ENCODE assay signal across 8 cellular contexts in genomic region chr11:73142128-73142377, GRCh38. TPM values are rescaled to one million over a fixed set of nuclear protein-coding genes. Genes with fewer than 3 reads are reported as not detected.
A peak's percentile ranks its signal among the peaks of the same experiment; 100 is the strongest.
DNase-seq lines count a peak whose midpoint lies in the region; ATAC-seq, FAIRE-seq and TF ChIP-seq lines count a peak whose summit lies in the region.

FCHSD2 (minus strand) TSS chr11:73142318; CDS start chr11:73141877, 441 bp downstream.

- peak within 1 kb of the TSS; percentile 98 for H3K4me2 ChIP-seq in HepG2 (ENCODE audit: low read depth, low read length)

- FAIRE-seq in HepG2 (lab: Jason Lieb, UNC), result no peak

- H4K20me1 ChIP-seq in HepG2 (ENCODE audit: insufficient read depth, low read length), result no peaks in the 10 kb centered on the region

- TF ChIP-seq CTCF in brain microvascular endothelial cell (IDR thresholded peaks at IDR 0.05; ENCODE audit: low read depth, low read length, missing control alignments) (no peak), HepG2 (CRISPR knock-in tag; IDR thresholded peaks at IDR 0.05) (no peak)

- H3K79me2 ChIP-seq in HepG2 (ENCODE audit: insufficient read depth, low read length), result peaks cover 48% of the 10 kb centered on the region

- TF ChIP-seq EP300 in HepG2 (IDR thresholded peaks at IDR 0.05; ENCODE audit: low read depth in 2 of 2, low read length in 2 of 2), result no peak
- no peak for TF ChIP-seq EP300 in HepG2 (CRISPR knock-in tag; IDR thresholded peaks at IDR 0.05; ENCODE audit: borderline replicate concordance)

- TF ChIP-seq RAD21 in HepG2 (CRISPR knock-in tag; IDR thresholded peaks at IDR 0.05), result no peak

- H3K9ac ChIP-seq in HepG2 (ENCODE audit: insufficient read depth, low read depth, low read length), result peak within 1 kb of the TSS; percentile 87

- WGBS in HepG2 (ENCODE audit: low lambda C conversion rate), result no CpG with 5 or more reads among the region's 35 CpGs

- BruUV-seq in HepG2 (replicated peaks; lab: Mats Ljungman, UMichigan), result no TSS peak

- peak within 1 kb of the TSS; percentile 97 for H3K4me3 Mint-ChIP-seq in stimulated activated naive CD8-positive, alpha-beta T cell treated with anti-CD3 and anti-CD28 coated beads, Interleukin-15, Interleukin-2, amounts not matched to agents 100 ng/mL and 50 ng/mL, for 24 hours

- no peaks in the 10 kb centered on the region for H3K9me3 ChIP-seq in HepG2 (ENCODE audit: low read length)

- peaks cover 67% of the 10 kb centered on the region for H3K4me1 Mint-ChIP-seq in stimulated activated naive CD8-positive, alpha-beta T cell treated with anti-CD3 and anti-CD28 coated beads, Interleukin-15, Interleukin-2, amounts not matched to agents 100 ng/mL and 50 ng/mL, for 24 hours (ENCODE audit: low read depth)

- intact Hi-C loops in HepG2 (cut with micrococcal nuclease; ENCODE audit: unreplicated experiment), result loop anchor here (1.0 kb wide), 1 partner anchor 31 kb away; no protein-coding TSS in a partner anchor

- no peak for DNase-seq in stimulated activated naive CD8-positive, alpha-beta T cell treated with anti-CD3 and anti-CD28 coated beads, Interleukin-15, Interleukin-2, amounts not matched to agents 100 U/mL and 50 U/mL, for 24 hours
- DNase-seq in brain microvascular endothelial cell (no peak), HepG2 (ENCODE audit: low spot score) (no peak), DMS79 treated with DMSO at 0.1 percent for 48 hours (lab: John Stamatoyannopoulos, UW) (no peak), KG1 (lab: John Stamatoyannopoulos, UW) (no peak)

- POLR2A ChIA-PET in HepG2 (lab: Yijun Ruan, JAX), result interaction anchor here (0.7 to 5.2 kb wide), 15 partner anchors 10 to 252 kb away, joined by 3 to 152 read pairs (median 6); no protein-coding TSS in a partner anchor

- H3K36me3 Mint-ChIP-seq in stimulated activated naive CD8-positive, alpha-beta T cell treated with anti-CD3 and anti-CD28 coated beads, Interleukin-15, Interleukin-2, amounts not matched to agents 100 ng/mL and 50 ng/mL, for 24 hours (ENCODE audit: low read depth), result peaks cover 19% of the 10 kb centered on the region

- no peaks in the 10 kb centered on the region for H3K27me3 Mint-ChIP-seq in stimulated activated naive CD8-positive, alpha-beta T cell treated with anti-CD3 and anti-CD28 coated beads, Interleukin-15, Interleukin-2, amounts not matched to agents 100 ng/mL and 50 ng/mL, for 24 hours

- H3K4me3 ChIP-seq in brain microvascular endothelial cell (ENCODE audit: low read depth, low read length) (peak within 1 kb of the TSS; percentile 92), HepG2 (replicated peaks in 1 of 3; ENCODE audit: insufficient read depth in 1 of 3, low read depth in 2 of 3, low read length in 3 of 3) (peak within 1 kb of the TSS; percentile 78 to 99 (median 91))

- in situ Hi-C loops in brain microvascular endothelial cell (cut with HindIII; ENCODE audit: low pct_ligation_motif_present, low sequenced_read_pairs), result no loop called here
- in situ Hi-C loops in HepG2 (cut with HindIII; ENCODE audit: extremely low pct_ligation_motif_present, low pct_unique_long_range_greater_than_20kb), result loop anchor here (5.0 kb wide), 1 partner anchor 35 kb away; no protein-coding TSS in a partner anchor

- CTCF ChIA-PET in HepG2 (lab: Yijun Ruan, JAX; ENCODE audit: low intra/inter-chr PET ratio, low total read pairs), result interaction anchor here (0.8 to 2.1 kb wide), 3 partner anchors 27 to 35 kb away, joined by 3 to 12 read pairs (median 3); no protein-coding TSS in a partner anchor

- H3K36me3 ChIP-seq in brain microvascular endothelial cell (replicated peaks) (no peaks in the 10 kb centered on the region), HepG2 (replicated peaks in 1 of 2; ENCODE audit: control insufficient read depth in 1 of 2, insufficient read depth in 2 of 2, low read length in 2 of 2) (peaks cover 3 to 5% of the 10 kb centered on the region in 2 experiments; a peak in 4 of 5 replicates)

- no peaks in the 10 kb centered on the region for H3K9me3 Mint-ChIP-seq in stimulated activated naive CD8-positive, alpha-beta T cell treated with anti-CD3 and anti-CD28 coated beads, Interleukin-15, Interleukin-2, amounts not matched to agents 100 ng/mL and 50 ng/mL, for 24 hours

- H3K27me3 ChIP-seq in brain microvascular endothelial cell (replicated peaks), result no peaks in the 10 kb centered on the region
- no peaks in the 10 kb centered on the region; a peak in 1 of 5 replicates for H3K27me3 ChIP-seq in HepG2 (ENCODE audit: control insufficient read depth in 1 of 2, insufficient read depth in 2 of 2, low read length in 2 of 2)

- peaks cover 65% of the 10 kb centered on the region for H3K4me1 ChIP-seq in HepG2 (ENCODE audit: insufficient read depth, low read length)

- H2AFZ ChIP-seq in HepG2 (ENCODE audit: low read length), result peak within 1 kb of the TSS; percentile 48

- H3K27ac Mint-ChIP-seq in stimulated activated naive CD8-positive, alpha-beta T cell treated with anti-CD3 and anti-CD28 coated beads, Interleukin-15, Interleukin-2, amounts not matched to agents 100 ng/mL and 50 ng/mL, for 24 hours, result peak within 1 kb of the TSS; percentile 96

- H3K27ac ChIP-seq in brain microvascular endothelial cell (peak within 1 kb of the TSS; percentile 45), HepG2 (ENCODE audit: extremely low read length, insufficient read depth, low read length) (peak within 1 kb of the TSS; percentile 95), temporal lobe (ENCODE audit: low read depth, low read length) (peak within 1 kb of the TSS; percentile 79)

- ATAC-seq in stimulated activated naive CD8-positive, alpha-beta T cell treated with anti-CD3 and anti-CD28 coated beads, Interleukin-15, Interleukin-2, amounts not matched to agents 100 U/mL and 50 U/mL, for 24 hours, result no peak
- ATAC-seq in HepG2 (no peak), HG02678 (IDR thresholded peaks at IDR 0.05; ENCODE audit: unreplicated experiment) (no peak)

- TF ChIP-seq POLR2A in HepG2 (IDR thresholded peaks at IDR 0.05; ENCODE audit: insufficient read depth in 1 of 2, low read depth in 2 of 2, low read length in 2 of 2), result peak in 1 of 2 experiments; percentile 37; a peak in 2 of 4 replicates

TF ChIP-seq in HepG2, 621 proteins besides CTCF, POLR2A, EP300 and RAD21:
- TF ChIP-seq AGO2 (optimal IDR thresholded peaks at IDR 0.05; ENCODE audit: low read depth, low read length), result peak; percentile 22
- TF ChIP-seq ZNF343 (CRISPR knock-in tag; IDR thresholded peaks at IDR 0.05), result no peak
- TF ChIP-seq PHF20 (CRISPR knock-in tag; IDR thresholded peaks at IDR 0.05), result 0 out of 2 replicates have a peak, but pooled peaks have one; percentile 44
- no peak for TF ChIP-seq ATAD3A (CRISPR knock-in tag; IDR thresholded peaks at IDR 0.05)
- 0 out of 2 replicates have a peak, but pooled peaks have one; percentile 3 for TF ChIP-seq ZNF333 (CRISPR knock-in tag; IDR thresholded peaks at IDR 0.05; ENCODE audit: borderline replicate concordance)
- TF ChIP-seq ZNF468 (CRISPR knock-in tag; IDR thresholded peaks at IDR 0.05), result 0 out of 2 replicates have a peak, but pooled peaks have one; percentile 1
- TF ChIP-seq PATZ1 (CRISPR knock-in tag; IDR thresholded peaks at IDR 0.05), result peak; percentile 87; the same call in 1 of the 2 replicates
- TF ChIP-seq KDM5B (CRISPR knock-in tag; IDR thresholded peaks at IDR 0.05; ENCODE audit: borderline replicate concordance), result 0 out of 2 replicates have a peak, but pooled peaks have one; percentile 0

RNA-seq across cellular contexts. Expression of gene FCHSD2, which starts in this region (rescaled TPM):
- total RNA-seq in HepG2 (2016; rRNA removed; fragmentation: Illumina TruSeq; extraction: Trizol) (20.5 and 23.6 TPM in 2 replicates), temporal lobe (42.8 TPM)
- 36.4 and 45.6 TPM in 2 replicates for total RNA-seq in HepG2 (2016; cell fraction: cytosol; rRNA removed; fragmentation: Illumina TruSeq; extraction: Trizol; ENCODE audit: low read depth)
- total RNA-seq in HepG2 (2016; cell fraction: insoluble cytoplasmic fraction; rRNA removed; fragmentation: Illumina TruSeq; extraction: Trizol), result 17.9 and 25.0 TPM in 2 replicates
- total RNA-seq in HepG2 (2016; cell fraction: membrane; rRNA removed; fragmentation: Illumina TruSeq; extraction: Trizol), result 23.5 and 26.3 TPM in 2 replicates
- total RNA-seq in HepG2 (2016; cell fraction: nucleus; rRNA removed; fragmentation: Illumina TruSeq; extraction: Trizol), result 28.1 and 35.4 TPM in 2 replicates
- polyA plus RNA-seq in HepG2 (2011; rRNA removed), result 24.6 and 24.8 TPM in 2 replicates
- polyA plus RNA-seq in HepG2 (2011; cell fraction: cytosol; rRNA removed), result 14.0 and 18.1 TPM in 2 replicates
- 32.8 and 33.0 TPM in 2 replicates for polyA plus RNA-seq in HepG2 (2011; cell fraction: nucleus; rRNA removed)
- 20.0 and 26.1 TPM in 2 replicates for polyA plus RNA-seq in HepG2 (2012)
- polyA plus RNA-seq in HepG2 (2016; cell fraction: cytosol; fragmentation: Illumina TruSeq; extraction: Trizol; ENCODE audit: low read depth), result 8.8 and 9.5 TPM in 2 replicates
- polyA plus RNA-seq in HepG2 (2016; cell fraction: insoluble cytoplasmic fraction; fragmentation: Illumina TruSeq; extraction: Trizol; ENCODE audit: low read depth), result 27.6 and 28.5 TPM in 2 replicates
- polyA plus RNA-seq in HepG2 (2016; cell fraction: membrane; fragmentation: Illumina TruSeq; extraction: Trizol; ENCODE audit: low read depth), result 18.7 and 19.6 TPM in 2 replicates
- 50.7 and 53.8 TPM in 2 replicates for polyA plus RNA-seq in HepG2 (2016; cell fraction: nucleus; fragmentation: Illumina TruSeq; extraction: Trizol; ENCODE audit: insufficient read depth, low read depth)
- 9.0 and 22.4 TPM in 2 replicates for polyA minus RNA-seq in HepG2 (2011; rRNA and poly(A)+ RNA removed; ENCODE audit: low replicate concordance)
- polyA minus RNA-seq in HepG2 (2011; cell fraction: cytosol; rRNA and poly(A)+ RNA removed), result 21.3 and 25.2 TPM in 2 replicates
- polyA minus RNA-seq in HepG2 (2011; cell fraction: nucleus; rRNA and poly(A)+ RNA removed), result 51.1 and 62.9 TPM in 2 replicates

Comparison
In these comparisons a context has a peak if more than half of its experiments do, and no peak if none do; other contexts are left out.
1. H3K27ac ChIP-seq: peak in every context shown above with its lines; median percentile 95 in HepG2; 79 in temporal lobe; 45 in brain microvascular endothelial cell.